In genomic region chr2:104919127-104919526, GRCh38 we compare ENCODE assay signal across 19 cellular contexts.
DNase-seq lines count a peak whose midpoint lies in the region; ATAC-seq and TF ChIP-seq lines count a peak whose summit lies in the region.
"Had no signal": no experiment of that assay in that cellular context is flagged by ENCODE, and none has a peak within 500 bp of the region (broad histone marks: within the 10 kb centered on the region; RNA-seq: fewer than 3 reads in every experiment).

No MANE protein-coding gene starts in this region.

- H3K4me3 ChIP-seq in colonic mucosa = no peak overlapping the region
- H3K4me3 ChIP-seq in thyroid gland (replicated peaks in 1 of 3) = no peak overlapping the region
- H3K4me3 ChIP-seq: PC-9 had no signal

- no peak overlapping the region for H3K27ac ChIP-seq in colonic mucosa
- H3K27ac ChIP-seq in thyroid gland = no peak overlapping the region
- H3K27ac ChIP-seq: foreskin keratinocyte, neutrophil, PC-9 had no signal

- intact Hi-C loops in colonic mucosa (cut with DNase I) (no loop called here), thyroid gland (cut with DNase I) (no loop called here)

- H3K27me3 ChIP-seq in colonic mucosa (no peaks in the 10 kb centered on the region), thyroid gland (no peaks in the 10 kb centered on the region)
- H3K27me3 ChIP-seq: foreskin keratinocyte, neutrophil had no signal

- H3K4me1 ChIP-seq in colonic mucosa (no peaks in the 10 kb centered on the region), thyroid gland (no peaks in the 10 kb centered on the region)
- H3K4me1 ChIP-seq: foreskin keratinocyte had no signal

- no peak for TF ChIP-seq POLR2A in thyroid gland (IDR thresholded peaks at IDR 0.05)

- no peak overlapping the region for H3K9ac ChIP-seq in colonic mucosa (ENCODE audit: low read depth in 2 of 2, low read length in 2 of 2)

- 46 to 57% methylated on average over 3 of the region's 3 CpGs for WGBS in thyroid gland, 2 donors

- ATAC-seq in HG03108 (IDR thresholded peaks at IDR 0.05; ENCODE audit: unreplicated experiment) = no peak
- ATAC-seq: foreskin keratinocyte, right cardiac atrium had no signal

- no peaks in the 10 kb centered on the region for H3K9me3 ChIP-seq in colonic mucosa
- H3K9me3 ChIP-seq in thyroid gland = no peaks in the 10 kb centered on the region
- H3K9me3 ChIP-seq: neutrophil had no signal

- in situ Hi-C loops in GM13976 (cut with MboI; ENCODE audit: low sequenced_read_pairs, unreplicated experiment) = no loop called here

- TF ChIP-seq CTCF in colonic mucosa (IDR thresholded peaks at IDR 0.05) (no peak), thyroid gland (IDR thresholded peaks at IDR 0.05) (no peak), GM13976 (IDR thresholded peaks at IDR 0.05; ENCODE audit: borderline replicate concordance, control extremely low read depth, extremely low read depth, insufficient read depth, missing control alignments) (no peak)

- H3K36me3 ChIP-seq in colonic mucosa = no peaks in the 10 kb centered on the region
- no peaks in the 10 kb centered on the region for H3K36me3 ChIP-seq in thyroid gland
- H3K36me3 ChIP-seq: neutrophil had no signal

- peak; percentile 19 for DNase-seq in NCI-H748 (lab: John Stamatoyannopoulos, UW; ENCODE audit: unreplicated experiment)
- DNase-seq in NCI-H748 treated with DMSO at 0.1 percent for 48 hours (lab: John Stamatoyannopoulos, UW) = no peak
- peak; percentile 42 for DNase-seq in NCI-H510A (lab: John Stamatoyannopoulos, UW)
- DNase-seq in colonic mucosa = peak; percentile 57
- peak; percentile 14 to 30 for DNase-seq in thyroid gland
- DNase-seq in GM13976 (ENCODE audit: low spot score) = no peak
- DNase-seq in NCI-H1048 (lab: John Stamatoyannopoulos, UW) = no peak
- DNase-seq: ACHN; activated CD4-positive, alpha-beta T cell treated with anti-CD3 and anti-CD28 coated beads, Interleukin-2, amount 50 U/mL, for 1 hour; CD4-positive, CD25-positive, alpha-beta regulatory T cell; KBM-7; midbrain; NCI-H146; NCI-H524 treated with DMSO at 0.1 percent for 48 hours; PC-9; right cardiac atrium had no signal

Comparison
In these comparisons a context has a peak if more than half of its experiments do, and no peak if none do; other contexts are left out.
1. DNase-seq: peak in NCI-H748 (single experiment), NCI-H510A (single experiment), colonic mucosa (single experiment) and thyroid gland (2 of 2); none in NCI-H748 treated with DMSO at 0.1 percent for 48 hours (single experiment), GM13976 (single experiment) and NCI-H1048 (single experiment).